In genomic region chr3:170999737-171000242, GRCh38 we compare ENCODE assay signal across 13 cellular contexts. TPM values are rescaled to one million over a fixed set of nuclear protein-coding genes. Genes with fewer than 3 reads are reported as not detected.
DNase-seq lines count a peak whose midpoint lies in the region; ATAC-seq and TF ChIP-seq lines count a peak whose summit lies in the region.
"Had no signal": no experiment of that assay in that cellular context is flagged by ENCODE, and none has a peak within 500 bp of the region (broad histone marks: within the 10 kb centered on the region; RNA-seq: fewer than 3 reads in every experiment).

No MANE protein-coding gene starts in this region.

- H3K9me3 ChIP-seq in mammary epithelial cell (replicated peaks; ENCODE audit: insufficient read depth, low read length) (no peaks in the 10 kb centered on the region), liver (ENCODE audit: control insufficient read depth in 4 of 4, low read length in 3 of 4) (no peaks in the 10 kb centered on the region)

- no peak for TF ChIP-seq CTCF in mammary epithelial cell (conservative IDR thresholded peaks at IDR 0.05 in 1 of 2, IDR thresholded peaks at IDR 0.05 in 1 of 2; ENCODE audit: extremely low read depth in 1 of 2, insufficient read depth in 1 of 2, low read depth in 1 of 2, low read length in 2 of 2)
- TF ChIP-seq CTCF in liver (IDR thresholded peaks at IDR 0.05; ENCODE audit: low read depth, low read length, missing input control) = no peak

- H3K4me2 ChIP-seq in mammary epithelial cell (ENCODE audit: insufficient read depth, low read depth, low read length) = no peak overlapping the region
- H3K4me2 ChIP-seq: KMS-11 had no signal

- dilution Hi-C loops in mammary epithelial cell (cut with HindIII; ENCODE audit: low sequenced_read_pairs) = no loop called here

- no peaks in the 10 kb centered on the region for H3K36me3 ChIP-seq in mammary epithelial cell (ENCODE audit: insufficient read depth, low read length)
- peaks cover 0 to 38% (median 15%) of the 10 kb centered on the region in 4 donors for H3K36me3 ChIP-seq in liver (ENCODE audit: control insufficient read depth in 4 of 4, insufficient read depth in 3 of 4, low read depth in 1 of 4, low read length in 3 of 4)

- no peaks in the 10 kb centered on the region for H4K20me1 ChIP-seq in mammary epithelial cell (ENCODE audit: insufficient read depth, low read length)

- H3K27me3 ChIP-seq in mammary epithelial cell (ENCODE audit: insufficient read depth, low read length) (no peaks in the 10 kb centered on the region), liver (ENCODE audit: control insufficient read depth in 4 of 4, insufficient read depth in 4 of 4, low read length in 3 of 4) (no peaks in the 10 kb centered on the region)

- 0% methylated on average over 2 of the region's 2 CpGs for WGBS in mammary epithelial cell (ENCODE audit: low coverage, missing lambda C conversion rate)
- 21% methylated on average over 2 of the region's 2 CpGs for WGBS in liver

- CTCF ChIA-PET in mammary epithelial cell (lab: Charles Lee; ENCODE audit: low non-redundant PET) = interaction anchor here (0.6 to 0.7 kb wide), 3 partner anchors 51 to 1333 kb away, joined by 3 to 4 read pairs (median 4); no protein-coding TSS in a partner anchor

- intact Hi-C loops in mammary epithelial cell (cut with micrococcal nuclease) = no loop called here

- H2AFZ ChIP-seq in mammary epithelial cell (ENCODE audit: low read depth, low read length) = no peak overlapping the region

- peaks cover 32% of the 10 kb centered on the region for H3K4me1 ChIP-seq in mammary epithelial cell (ENCODE audit: insufficient read depth, low read length)
- peaks cover 7 to 69% (median 65%) of the 10 kb centered on the region in 4 donors for H3K4me1 ChIP-seq in liver (ENCODE audit: control insufficient read depth in 4 of 4, insufficient read depth in 4 of 4, low read length in 3 of 4)

- BruUV-seq in mammary epithelial cell (replicated peaks; lab: Mats Ljungman, UMichigan) = no TSS peak

- no peak overlapping the region for H3K9ac ChIP-seq in mammary epithelial cell (ENCODE audit: insufficient read depth, low read length)
- H3K9ac ChIP-seq in liver (ENCODE audit: low read depth in 1 of 2, low read length in 2 of 2) = peak overlapping the region in 1 of 2 donors; percentile 21
- H3K9ac ChIP-seq: KMS-11 had no signal

- no peak for ATAC-seq in HG03159 (IDR thresholded peaks at IDR 0.05; ENCODE audit: unreplicated experiment)
- ATAC-seq: activated CD4-positive, CD25-positive, alpha-beta regulatory T cell treated with anti-CD3 and anti-CD28 coated beads, Interleukin-2, amount 50 U/mL, for 24 hours; stimulated activated naive CD8-positive, alpha-beta T cell treated with anti-CD3 and anti-CD28 coated beads, Interleukin-15, amount 100 ng/mL, for 72 hours had no signal

- TF ChIP-seq RAD21 in liver (IDR thresholded peaks at IDR 0.05) = peak in 1 of 2 donors; percentile 35

- DNase-seq in AG08396 (ENCODE audit: low spot score) = peak; percentile 35
- DNase-seq in LHCN-M2 (ENCODE audit: low read depth) = peak; percentile 72
- peak; percentile 87 for DNase-seq in mammary epithelial cell
- no peak for DNase-seq in NCI-H524 (lab: John Stamatoyannopoulos, UW)
- no peak for DNase-seq in amniotic stem cell (lab: John Stamatoyannopoulos, UW)
- no peak for DNase-seq in NCI-H146 (lab: John Stamatoyannopoulos, UW)
- DNase-seq: activated naive CD4-positive, alpha-beta T cell; CD4-positive, CD25-positive, alpha-beta regulatory T cell; stimulated activated naive CD8-positive, alpha-beta T cell treated with anti-CD3 and anti-CD28 coated beads, Interleukin-15, amount 100 ng/mL, for 72 hours had no signal

- no peaks in the 10 kb centered on the region for H3K79me2 ChIP-seq in mammary epithelial cell (ENCODE audit: insufficient read depth, low read length)

- in situ Hi-C loops in mammary epithelial cell (cut with MboI; ENCODE audit: low sequenced_read_pairs in 2 of 2) = no loop called here

- H3K4me3 ChIP-seq in mammary epithelial cell (replicated peaks in 1 of 3; ENCODE audit: insufficient read depth in 1 of 3, low read depth in 2 of 3, low read length in 3 of 3) (no peak overlapping the region), liver (ENCODE audit: low read depth in 1 of 3, low read length in 3 of 3) (no peak overlapping the region)

- H3K27ac ChIP-seq in mammary epithelial cell (ENCODE audit: insufficient read depth, low read depth, low read length) = peak overlapping the region; percentile 16
- H3K27ac ChIP-seq in liver (ENCODE audit: low read depth in 1 of 2, low read length in 2 of 2) = peak overlapping the region; percentile 69 to 70
- H3K27ac ChIP-seq: KMS-11 had no signal

TF ChIP-seq in liver, 16 proteins besides CTCF, POLR2A, EP300 and RAD21:
- peak; percentile 97 to 99 for TF ChIP-seq JUND (IDR thresholded peaks at IDR 0.05)
- TF ChIP-seq FOXA1 (IDR thresholded peaks at IDR 0.05) = no peak
- TF ChIP-seq EGR1 (IDR thresholded peaks at IDR 0.05; ENCODE audit: low read depth in 2 of 2) = no peak
- peak; percentile 67 to 69 for TF ChIP-seq HNF4A (conservative IDR thresholded peaks at IDR 0.05)
- TF ChIP-seq, protein P1, sequence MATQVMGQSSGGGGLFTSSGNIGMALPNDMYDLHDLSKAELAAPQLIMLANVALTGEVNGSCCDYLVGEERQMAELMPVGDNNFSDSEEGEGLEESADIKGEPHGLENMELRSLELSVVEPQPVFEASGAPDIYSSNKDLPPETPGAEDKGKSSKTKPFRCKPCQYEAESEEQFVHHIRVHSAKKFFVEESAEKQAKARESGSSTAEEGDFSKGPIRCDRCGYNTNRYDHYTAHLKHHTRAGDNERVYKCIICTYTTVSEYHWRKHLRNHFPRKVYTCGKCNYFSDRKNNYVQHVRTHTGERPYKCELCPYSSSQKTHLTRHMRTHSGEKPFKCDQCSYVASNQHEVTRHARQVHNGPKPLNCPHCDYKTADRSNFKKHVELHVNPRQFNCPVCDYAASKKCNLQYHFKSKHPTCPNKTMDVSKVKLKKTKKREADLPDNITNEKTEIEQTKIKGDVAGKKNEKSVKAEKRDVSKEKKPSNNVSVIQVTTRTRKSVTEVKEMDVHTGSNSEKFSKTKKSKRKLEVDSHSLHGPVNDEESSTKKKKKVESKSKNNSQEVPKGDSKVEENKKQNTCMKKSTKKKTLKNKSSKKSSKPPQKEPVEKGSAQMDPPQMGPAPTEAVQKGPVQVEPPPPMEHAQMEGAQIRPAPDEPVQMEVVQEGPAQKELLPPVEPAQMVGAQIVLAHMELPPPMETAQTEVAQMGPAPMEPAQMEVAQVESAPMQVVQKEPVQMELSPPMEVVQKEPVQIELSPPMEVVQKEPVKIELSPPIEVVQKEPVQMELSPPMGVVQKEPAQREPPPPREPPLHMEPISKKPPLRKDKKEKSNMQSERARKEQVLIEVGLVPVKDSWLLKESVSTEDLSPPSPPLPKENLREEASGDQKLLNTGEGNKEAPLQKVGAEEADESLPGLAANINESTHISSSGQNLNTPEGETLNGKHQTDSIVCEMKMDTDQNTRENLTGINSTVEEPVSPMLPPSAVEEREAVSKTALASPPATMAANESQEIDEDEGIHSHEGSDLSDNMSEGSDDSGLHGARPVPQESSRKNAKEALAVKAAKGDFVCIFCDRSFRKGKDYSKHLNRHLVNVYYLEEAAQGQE (IDR thresholded peaks at IDR 0.05) = no peak
- peak; percentile 96 for TF ChIP-seq ATF3 (IDR thresholded peaks at IDR 0.05)
- TF ChIP-seq SP1 (IDR thresholded peaks at IDR 0.05) = peak; percentile 53
- TF ChIP-seq RXRA (IDR thresholded peaks at IDR 0.05) = peak; percentile 53 to 57
- TF ChIP-seq YY1 (IDR thresholded peaks at IDR 0.05) = peak; percentile 17
- TF ChIP-seq, protein P2, sequence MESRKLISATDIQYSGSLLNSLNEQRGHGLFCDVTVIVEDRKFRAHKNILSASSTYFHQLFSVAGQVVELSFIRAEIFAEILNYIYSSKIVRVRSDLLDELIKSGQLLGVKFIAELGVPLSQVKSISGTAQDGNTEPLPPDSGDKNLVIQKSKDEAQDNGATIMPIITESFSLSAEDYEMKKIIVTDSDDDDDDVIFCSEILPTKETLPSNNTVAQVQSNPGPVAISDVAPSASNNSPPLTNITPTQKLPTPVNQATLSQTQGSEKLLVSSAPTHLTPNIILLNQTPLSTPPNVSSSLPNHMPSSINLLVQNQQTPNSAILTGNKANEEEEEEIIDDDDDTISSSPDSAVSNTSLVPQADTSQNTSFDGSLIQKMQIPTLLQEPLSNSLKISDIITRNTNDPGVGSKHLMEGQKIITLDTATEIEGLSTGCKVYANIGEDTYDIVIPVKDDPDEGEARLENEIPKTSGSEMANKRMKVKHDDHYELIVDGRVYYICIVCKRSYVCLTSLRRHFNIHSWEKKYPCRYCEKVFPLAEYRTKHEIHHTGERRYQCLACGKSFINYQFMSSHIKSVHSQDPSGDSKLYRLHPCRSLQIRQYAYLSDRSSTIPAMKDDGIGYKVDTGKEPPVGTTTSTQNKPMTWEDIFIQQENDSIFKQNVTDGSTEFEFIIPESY (IDR thresholded peaks at IDR 0.05) = no peak
- peak; percentile 60 for TF ChIP-seq HNF4G (IDR thresholded peaks at IDR 0.05)

RNA-seq across cellular contexts. Expression of gene SLC2A2, which starts 26.7 kb away (rescaled TPM):
- total RNA-seq in LHCN-M2 (2014; rRNA removed) = not detected in 2 replicates
- polyA plus RNA-seq in LHCN-M2 (2012) = not detected
- total RNA-seq in mammary epithelial cell = not detected
- polyA plus RNA-seq in mammary epithelial cell = not detected
- polyA minus RNA-seq in mammary epithelial cell = not detected
- total RNA-seq in liver = 100 to 1,000 TPM; 434 to 506 TPM
- 100 to 1,000 TPM; 160 to 209 TPM for polyA plus RNA-seq in liver
- total RNA-seq: CD4-positive, CD25-positive, alpha-beta regulatory T cell had no signal
- polyA plus RNA-seq: CD4-positive, CD25-positive, alpha-beta regulatory T cell had no signal

Comparison
In these comparisons a context has a peak if more than half of its experiments do, and no peak if none do; other contexts are left out.
1. DNase-seq: peak in AG08396 (single experiment), LHCN-M2 (single experiment) and mammary epithelial cell (single experiment); none in NCI-H524 (0 of 2), amniotic stem cell (single experiment) and NCI-H146 (single experiment).
2. RNA of gene SLC2A2, which starts 26.7 kb away (total RNA-seq): 434 to 506 TPM in liver; not detected in LHCN-M2 and not detected in mammary epithelial cell; every median in the first group is over 100 times any median in the second.